In the genomic region with DNA sequence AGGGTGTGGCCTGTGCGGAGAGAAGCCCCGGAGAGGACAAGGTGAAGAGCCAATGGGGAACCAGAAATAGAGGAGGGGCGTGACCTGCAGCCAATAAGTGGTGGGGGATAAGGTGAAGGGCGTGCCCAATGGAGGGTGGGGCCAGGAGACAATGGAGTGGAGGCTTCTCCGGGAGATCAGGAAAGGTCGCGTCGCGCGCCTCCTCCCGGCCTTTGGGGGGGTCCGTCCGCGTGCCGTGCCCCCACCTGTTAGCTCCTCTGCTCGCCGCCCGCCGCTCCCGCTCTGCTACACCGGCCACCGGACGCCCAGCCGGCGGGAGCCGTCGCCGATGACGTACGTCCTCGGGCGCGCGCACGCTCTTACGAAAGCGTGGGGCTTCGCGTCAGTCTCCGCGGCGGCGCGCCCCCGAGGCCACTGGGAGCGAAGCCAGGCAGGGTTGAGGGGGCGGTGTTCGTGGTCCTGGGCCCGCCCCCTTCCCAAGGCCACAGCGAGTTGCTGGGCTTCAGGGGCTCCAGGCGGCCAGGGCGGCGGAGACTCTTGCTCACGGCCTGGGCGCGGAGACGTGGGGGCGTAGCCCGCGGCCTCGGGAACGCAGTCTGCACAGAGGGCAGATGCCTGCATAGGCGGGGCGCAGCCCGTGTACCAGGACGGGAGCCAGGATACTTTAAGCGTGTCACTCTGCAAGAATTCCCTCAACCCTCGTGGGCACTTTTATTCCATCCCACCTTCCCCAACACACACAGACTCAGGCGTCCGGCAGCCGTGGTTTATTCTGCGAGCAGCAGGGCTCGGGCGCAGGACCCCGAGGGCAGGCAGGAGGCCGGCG, we compare ENCODE assay signal across 1 cellular context.
TF ChIP-seq lines count a peak whose summit lies in the region.

A gene (minus strand): TSS at position 337 of the 826 bp plus-strand sequence. CDS start 3,353 bp downstream, outside the sequence.

TF ChIP-seq in HepG2, 621 proteins besides CTCF, POLR2A, EP300 and RAD21 (continued from another document and continues in another):
- TF ChIP-seq, protein P1, sequence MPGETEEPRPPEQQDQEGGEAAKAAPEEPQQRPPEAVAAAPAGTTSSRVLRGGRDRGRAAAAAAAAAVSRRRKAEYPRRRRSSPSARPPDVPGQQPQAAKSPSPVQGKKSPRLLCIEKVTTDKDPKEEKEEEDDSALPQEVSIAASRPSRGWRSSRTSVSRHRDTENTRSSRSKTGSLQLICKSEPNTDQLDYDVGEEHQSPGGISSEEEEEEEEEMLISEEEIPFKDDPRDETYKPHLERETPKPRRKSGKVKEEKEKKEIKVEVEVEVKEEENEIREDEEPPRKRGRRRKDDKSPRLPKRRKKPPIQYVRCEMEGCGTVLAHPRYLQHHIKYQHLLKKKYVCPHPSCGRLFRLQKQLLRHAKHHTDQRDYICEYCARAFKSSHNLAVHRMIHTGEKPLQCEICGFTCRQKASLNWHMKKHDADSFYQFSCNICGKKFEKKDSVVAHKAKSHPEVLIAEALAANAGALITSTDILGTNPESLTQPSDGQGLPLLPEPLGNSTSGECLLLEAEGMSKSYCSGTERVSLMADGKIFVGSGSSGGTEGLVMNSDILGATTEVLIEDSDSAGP (CRISPR knock-in tag; IDR thresholded peaks at IDR 0.05; ENCODE audit: borderline replicate concordance) = peak; percentile 92; the same call in 1 of the 2 replicates
- TF ChIP-seq ZNF124 (CRISPR knock-in tag; IDR thresholded peaks at IDR 0.05) (peak; percentile 84), ZNF432 (CRISPR knock-in tag; IDR thresholded peaks at IDR 0.05; ENCODE audit: borderline replicate concordance) (no peak), NCOA2 (CRISPR knock-in tag; IDR thresholded peaks at IDR 0.05) (peak; percentile 35; the same call in 1 of the 2 replicates), MIER3 (CRISPR knock-in tag; IDR thresholded peaks at IDR 0.05; ENCODE audit: borderline replicate concordance) (peak; percentile 83), PTBP1 (IDR thresholded peaks at IDR 0.05; ENCODE audit: low read depth, low read length, poor library complexity, severe bottlenecking) (no peak), HCFC1 (IDR thresholded peaks at IDR 0.05; ENCODE audit: low read depth, low read length) (no peak; the same call in 1 of the 2 replicates), HDAC1 (CRISPR knock-in tag; IDR thresholded peaks at IDR 0.05) (peak; percentile 91), SRSF9 (IDR thresholded peaks at IDR 0.05; ENCODE audit: borderline replicate concordance, insufficient read depth, low read depth, low read length, poor library complexity, severe bottlenecking) (no peak), ARNT (IDR thresholded peaks at IDR 0.05) (no peak), ATM (IDR thresholded peaks at IDR 0.05; ENCODE audit: borderline replicate concordance) (no peak), FLYWCH1 (CRISPR knock-in tag; IDR thresholded peaks at IDR 0.05) (no peak), ZNF878 (CRISPR knock-in tag; IDR thresholded peaks at IDR 0.05) (no peak; the same call in 1 of the 2 replicates), SETDB1 (CRISPR knock-in tag; IDR thresholded peaks at IDR 0.05; ENCODE audit: borderline replicate concordance) (no peak), NR3C1 (CRISPR knock-in tag; IDR thresholded peaks at IDR 0.05) (no peak), SKI (IDR thresholded peaks at IDR 0.05; ENCODE audit: partially characterized antibody) (peak; percentile 46), SATB2 (CRISPR knock-in tag; IDR thresholded peaks at IDR 0.05) (no peak), ZNF7 (CRISPR knock-in tag; IDR thresholded peaks at IDR 0.05) (no peak), FOXA1 (IDR thresholded peaks at IDR 0.05) (no peak), FOXA1 (CRISPR knock-in tag; IDR thresholded peaks at IDR 0.05) (0 out of 2 replicates have a peak, but pooled peaks have one; percentile 7), ZNF557 (CRISPR knock-in tag; IDR thresholded peaks at IDR 0.05) (0 out of 2 replicates have a peak, but pooled peaks have one; percentile 8), ZNF780A (CRISPR knock-in tag; IDR thresholded peaks at IDR 0.05) (no peak), MAFG (CRISPR knock-in tag; IDR thresholded peaks at IDR 0.05) (no peak), ZNF235 (CRISPR knock-in tag; IDR thresholded peaks at IDR 0.05; ENCODE audit: borderline replicate concordance) (0 out of 2 replicates have a peak, but pooled peaks have one; percentile 64), TOE1 (CRISPR knock-in tag; IDR thresholded peaks at IDR 0.05) (0 out of 2 replicates have a peak, but pooled peaks have one; percentile 51), GLI4 (CRISPR knock-in tag; IDR thresholded peaks at IDR 0.05; ENCODE audit: borderline replicate concordance) (peak; percentile 79; the same call in 1 of the 2 replicates), ZNF768 (CRISPR knock-in tag; IDR thresholded peaks at IDR 0.05) (peak; percentile 79; the same call in 1 of the 2 replicates), ZNF367 (CRISPR knock-in tag; IDR thresholded peaks at IDR 0.05; ENCODE audit: borderline replicate concordance) (no peak), TMF1 (CRISPR knock-in tag; IDR thresholded peaks at IDR 0.05; ENCODE audit: low read depth) (peak; percentile 88)
- TF ChIP-seq, protein P2, sequence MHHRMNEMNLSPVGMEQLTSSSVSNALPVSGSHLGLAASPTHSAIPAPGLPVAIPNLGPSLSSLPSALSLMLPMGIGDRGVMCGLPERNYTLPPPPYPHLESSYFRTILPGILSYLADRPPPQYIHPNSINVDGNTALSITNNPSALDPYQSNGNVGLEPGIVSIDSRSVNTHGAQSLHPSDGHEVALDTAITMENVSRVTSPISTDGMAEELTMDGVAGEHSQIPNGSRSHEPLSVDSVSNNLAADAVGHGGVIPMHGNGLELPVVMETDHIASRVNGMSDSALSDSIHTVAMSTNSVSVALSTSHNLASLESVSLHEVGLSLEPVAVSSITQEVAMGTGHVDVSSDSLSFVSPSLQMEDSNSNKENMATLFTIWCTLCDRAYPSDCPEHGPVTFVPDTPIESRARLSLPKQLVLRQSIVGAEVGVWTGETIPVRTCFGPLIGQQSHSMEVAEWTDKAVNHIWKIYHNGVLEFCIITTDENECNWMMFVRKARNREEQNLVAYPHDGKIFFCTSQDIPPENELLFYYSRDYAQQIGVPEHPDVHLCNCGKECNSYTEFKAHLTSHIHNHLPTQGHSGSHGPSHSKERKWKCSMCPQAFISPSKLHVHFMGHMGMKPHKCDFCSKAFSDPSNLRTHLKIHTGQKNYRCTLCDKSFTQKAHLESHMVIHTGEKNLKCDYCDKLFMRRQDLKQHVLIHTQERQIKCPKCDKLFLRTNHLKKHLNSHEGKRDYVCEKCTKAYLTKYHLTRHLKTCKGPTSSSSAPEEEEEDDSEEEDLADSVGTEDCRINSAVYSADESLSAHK (CRISPR knock-in tag; IDR thresholded peaks at IDR 0.05; ENCODE audit: borderline replicate concordance) = 0 out of 2 replicates have a peak, but pooled peaks have one; percentile 48
- TF ChIP-seq, protein P3, sequence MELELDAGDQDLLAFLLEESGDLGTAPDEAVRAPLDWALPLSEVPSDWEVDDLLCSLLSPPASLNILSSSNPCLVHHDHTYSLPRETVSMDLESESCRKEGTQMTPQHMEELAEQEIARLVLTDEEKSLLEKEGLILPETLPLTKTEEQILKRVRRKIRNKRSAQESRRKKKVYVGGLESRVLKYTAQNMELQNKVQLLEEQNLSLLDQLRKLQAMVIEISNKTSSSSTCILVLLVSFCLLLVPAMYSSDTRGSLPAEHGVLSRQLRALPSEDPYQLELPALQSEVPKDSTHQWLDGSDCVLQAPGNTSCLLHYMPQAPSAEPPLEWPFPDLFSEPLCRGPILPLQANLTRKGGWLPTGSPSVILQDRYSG (CRISPR knock-in tag; IDR thresholded peaks at IDR 0.05) = no peak
- TF ChIP-seq, protein P4, sequence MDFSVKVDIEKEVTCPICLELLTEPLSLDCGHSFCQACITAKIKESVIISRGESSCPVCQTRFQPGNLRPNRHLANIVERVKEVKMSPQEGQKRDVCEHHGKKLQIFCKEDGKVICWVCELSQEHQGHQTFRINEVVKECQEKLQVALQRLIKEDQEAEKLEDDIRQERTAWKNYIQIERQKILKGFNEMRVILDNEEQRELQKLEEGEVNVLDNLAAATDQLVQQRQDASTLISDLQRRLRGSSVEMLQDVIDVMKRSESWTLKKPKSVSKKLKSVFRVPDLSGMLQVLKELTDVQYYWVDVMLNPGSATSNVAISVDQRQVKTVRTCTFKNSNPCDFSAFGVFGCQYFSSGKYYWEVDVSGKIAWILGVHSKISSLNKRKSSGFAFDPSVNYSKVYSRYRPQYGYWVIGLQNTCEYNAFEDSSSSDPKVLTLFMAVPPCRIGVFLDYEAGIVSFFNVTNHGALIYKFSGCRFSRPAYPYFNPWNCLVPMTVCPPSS (IDR thresholded peaks at IDR 0.05) = no peak
- TF ChIP-seq, protein P5, sequence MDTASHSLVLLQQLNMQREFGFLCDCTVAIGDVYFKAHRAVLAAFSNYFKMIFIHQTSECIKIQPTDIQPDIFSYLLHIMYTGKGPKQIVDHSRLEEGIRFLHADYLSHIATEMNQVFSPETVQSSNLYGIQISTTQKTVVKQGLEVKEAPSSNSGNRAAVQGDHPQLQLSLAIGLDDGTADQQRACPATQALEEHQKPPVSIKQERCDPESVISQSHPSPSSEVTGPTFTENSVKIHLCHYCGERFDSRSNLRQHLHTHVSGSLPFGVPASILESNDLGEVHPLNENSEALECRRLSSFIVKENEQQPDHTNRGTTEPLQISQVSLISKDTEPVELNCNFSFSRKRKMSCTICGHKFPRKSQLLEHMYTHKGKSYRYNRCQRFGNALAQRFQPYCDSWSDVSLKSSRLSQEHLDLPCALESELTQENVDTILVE (CRISPR knock-in tag; IDR thresholded peaks at IDR 0.05) = peak; percentile 91; the same call in 1 of the 2 replicates
- TF ChIP-seq, protein P6, sequence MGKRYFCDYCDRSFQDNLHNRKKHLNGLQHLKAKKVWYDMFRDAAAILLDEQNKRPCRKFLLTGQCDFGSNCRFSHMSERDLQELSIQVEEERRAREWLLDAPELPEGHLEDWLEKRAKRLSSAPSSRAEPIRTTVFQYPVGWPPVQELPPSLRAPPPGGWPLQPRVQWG (CRISPR knock-in tag; IDR thresholded peaks at IDR 0.05; ENCODE audit: borderline replicate concordance, low read depth) = no peak
- TF ChIP-seq, protein P7, sequence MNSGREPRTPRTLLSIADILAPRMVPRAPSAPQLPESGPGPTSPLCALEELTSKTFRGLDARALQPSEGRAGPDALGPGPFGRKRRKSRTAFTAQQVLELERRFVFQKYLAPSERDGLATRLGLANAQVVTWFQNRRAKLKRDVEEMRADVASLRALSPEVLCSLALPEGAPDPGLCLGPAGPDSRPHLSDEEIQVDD (CRISPR knock-in tag; IDR thresholded peaks at IDR 0.05; ENCODE audit: borderline replicate concordance) = no peak
- TF ChIP-seq, protein P8, sequence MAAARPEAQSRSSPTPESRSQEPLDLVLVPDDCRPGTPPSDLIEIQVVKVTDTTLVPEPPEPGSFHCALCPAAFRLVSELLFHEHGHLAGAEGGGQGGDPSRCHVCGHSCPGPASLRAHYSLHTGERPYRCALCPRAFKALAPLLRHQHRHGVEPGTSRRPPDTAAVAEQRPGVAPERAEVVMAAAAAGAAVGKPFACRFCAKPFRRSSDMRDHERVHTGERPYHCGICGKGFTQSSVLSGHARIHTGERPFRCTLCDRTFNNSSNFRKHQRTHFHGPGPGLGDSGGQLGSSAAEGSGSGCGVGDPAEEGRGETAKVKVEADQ (CRISPR knock-in tag; IDR thresholded peaks at IDR 0.05; ENCODE audit: borderline replicate concordance) = peak; percentile 95
- TF ChIP-seq, protein P9, sequence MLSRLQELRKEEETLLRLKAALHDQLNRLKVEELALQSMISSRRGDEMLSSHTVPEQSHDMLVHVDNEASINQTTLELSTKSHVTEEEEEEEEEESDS (CRISPR knock-in tag; IDR thresholded peaks at IDR 0.05; ENCODE audit: borderline replicate concordance) = 0 out of 2 replicates have a peak, but pooled peaks have one; percentile 88
- TF ChIP-seq, protein P10, sequence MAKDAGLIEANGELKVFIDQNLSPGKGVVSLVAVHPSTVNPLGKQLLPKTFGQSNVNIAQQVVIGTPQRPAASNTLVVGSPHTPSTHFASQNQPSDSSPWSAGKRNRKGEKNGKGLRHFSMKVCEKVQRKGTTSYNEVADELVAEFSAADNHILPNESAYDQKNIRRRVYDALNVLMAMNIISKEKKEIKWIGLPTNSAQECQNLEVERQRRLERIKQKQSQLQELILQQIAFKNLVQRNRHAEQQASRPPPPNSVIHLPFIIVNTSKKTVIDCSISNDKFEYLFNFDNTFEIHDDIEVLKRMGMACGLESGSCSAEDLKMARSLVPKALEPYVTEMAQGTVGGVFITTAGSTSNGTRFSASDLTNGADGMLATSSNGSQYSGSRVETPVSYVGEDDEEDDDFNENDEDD (CRISPR knock-in tag; IDR thresholded peaks at IDR 0.05; ENCODE audit: borderline replicate concordance) = peak; percentile 71
- TF ChIP-seq, protein P11, sequence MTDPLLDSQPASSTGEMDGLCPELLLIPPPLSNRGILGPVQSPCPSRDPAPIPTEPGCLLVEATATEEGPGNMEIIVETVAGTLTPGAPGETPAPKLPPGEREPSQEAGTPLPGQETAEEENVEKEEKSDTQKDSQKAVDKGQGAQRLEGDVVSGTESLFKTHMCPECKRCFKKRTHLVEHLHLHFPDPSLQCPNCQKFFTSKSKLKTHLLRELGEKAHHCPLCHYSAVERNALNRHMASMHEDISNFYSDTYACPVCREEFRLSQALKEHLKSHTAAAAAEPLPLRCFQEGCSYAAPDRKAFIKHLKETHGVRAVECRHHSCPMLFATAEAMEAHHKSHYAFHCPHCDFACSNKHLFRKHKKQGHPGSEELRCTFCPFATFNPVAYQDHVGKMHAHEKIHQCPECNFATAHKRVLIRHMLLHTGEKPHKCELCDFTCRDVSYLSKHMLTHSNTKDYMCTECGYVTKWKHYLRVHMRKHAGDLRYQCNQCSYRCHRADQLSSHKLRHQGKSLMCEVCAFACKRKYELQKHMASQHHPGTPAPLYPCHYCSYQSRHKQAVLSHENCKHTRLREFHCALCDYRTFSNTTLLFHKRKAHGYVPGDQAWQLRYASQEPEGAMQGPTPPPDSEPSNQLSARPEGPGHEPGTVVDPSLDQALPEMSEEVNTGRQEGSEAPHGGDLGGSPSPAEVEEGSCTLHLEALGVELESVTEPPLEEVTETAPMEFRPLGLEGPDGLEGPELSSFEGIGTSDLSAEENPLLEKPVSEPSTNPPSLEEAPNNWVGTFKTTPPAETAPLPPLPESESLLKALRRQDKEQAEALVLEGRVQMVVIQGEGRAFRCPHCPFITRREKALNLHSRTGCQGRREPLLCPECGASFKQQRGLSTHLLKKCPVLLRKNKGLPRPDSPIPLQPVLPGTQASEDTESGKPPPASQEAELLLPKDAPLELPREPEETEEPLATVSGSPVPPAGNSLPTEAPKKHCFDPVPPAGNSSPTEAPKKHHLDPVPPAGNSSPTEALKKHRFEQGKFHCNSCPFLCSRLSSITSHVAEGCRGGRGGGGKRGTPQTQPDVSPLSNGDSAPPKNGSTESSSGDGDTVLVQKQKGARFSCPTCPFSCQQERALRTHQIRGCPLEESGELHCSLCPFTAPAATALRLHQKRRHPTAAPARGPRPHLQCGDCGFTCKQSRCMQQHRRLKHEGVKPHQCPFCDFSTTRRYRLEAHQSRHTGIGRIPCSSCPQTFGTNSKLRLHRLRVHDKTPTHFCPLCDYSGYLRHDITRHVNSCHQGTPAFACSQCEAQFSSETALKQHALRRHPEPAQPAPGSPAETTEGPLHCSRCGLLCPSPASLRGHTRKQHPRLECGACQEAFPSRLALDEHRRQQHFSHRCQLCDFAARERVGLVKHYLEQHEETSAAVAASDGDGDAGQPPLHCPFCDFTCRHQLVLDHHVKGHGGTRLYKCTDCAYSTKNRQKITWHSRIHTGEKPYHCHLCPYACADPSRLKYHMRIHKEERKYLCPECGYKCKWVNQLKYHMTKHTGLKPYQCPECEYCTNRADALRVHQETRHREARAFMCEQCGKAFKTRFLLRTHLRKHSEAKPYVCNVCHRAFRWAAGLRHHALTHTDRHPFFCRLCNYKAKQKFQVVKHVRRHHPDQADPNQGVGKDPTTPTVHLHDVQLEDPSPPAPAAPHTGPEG (CRISPR knock-in tag; IDR thresholded peaks at IDR 0.05) = peak; percentile 86; the same call in 1 of the 2 replicates
